ENCODE assay signal across 19 cellular contexts in the genomic region with DNA sequence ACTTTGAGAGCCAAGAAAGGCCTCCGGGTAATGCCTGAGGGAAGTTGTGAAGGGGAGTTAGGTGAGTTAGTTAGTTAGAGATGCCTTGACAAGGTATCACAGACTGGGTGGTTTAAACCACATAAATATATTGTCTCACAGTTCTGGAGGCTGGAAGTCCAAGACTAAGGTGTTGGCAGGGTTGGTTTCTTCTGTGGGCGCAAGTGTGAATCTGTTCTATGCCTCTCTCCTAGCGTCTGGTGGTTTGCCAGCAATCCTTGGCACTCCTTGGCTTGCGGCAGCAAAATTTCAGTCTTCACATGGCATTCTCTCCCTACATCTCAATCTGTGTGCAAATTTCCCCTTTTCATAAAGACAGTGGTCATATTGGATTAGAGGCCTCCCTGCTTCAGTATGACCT.
"Had no signal": no experiment of that assay in that cellular context is flagged by ENCODE, and none has a peak within 500 bp of the region (broad histone marks: within the 10 kb centered on the region; RNA-seq: fewer than 3 reads in every experiment).

No MANE protein-coding gene starts in this region.

- H3K4me3 Mint-ChIP-seq: nephron progenitor cell; stimulated activated naive B cell treated with anti-CD40 and anti-IgM and Interleukin-4, amounts not matched to agents 10 μg/mL and 1 μg/mL and 100 μg/mL, for 72 hours; stimulated activated naive CD8-positive, alpha-beta T cell treated with anti-CD3 and anti-CD28 coated beads, Interleukin-15, amount 100 ng/mL, for 72 hours; type B pancreatic cell had no signal

- ATAC-seq: gastroesophageal sphincter; left colon; left ventricle myocardium superior; naive thymus-derived CD4-positive, alpha-beta T cell; stimulated activated naive B cell treated with anti-CD40 and anti-IgM and Interleukin-4, amounts not matched to agents 10 μg/mL and 1 μg/mL and 100 μg/mL, for 72 hours; stimulated activated naive CD8-positive, alpha-beta T cell treated with anti-CD3 and anti-CD28 coated beads, Interleukin-15, amount 100 ng/mL, for 72 hours had no signal

- H3K9me3 Mint-ChIP-seq: stimulated activated naive CD8-positive, alpha-beta T cell treated with anti-CD3 and anti-CD28 coated beads, Interleukin-15, amount 100 ng/mL, for 72 hours had no signal

- DNase-seq: cortex of kidney; effector memory CD4-positive, alpha-beta T cell; esophagus squamous epithelium; foreskin fibroblast; glutamatergic neuron; left colon; left ventricle myocardium superior; mesenchymal stem cell; naive thymus-derived CD4-positive, alpha-beta T cell; nephron progenitor cell; sigmoid colon; stimulated activated CD4-positive, alpha-beta T cell treated with anti-CD3 and anti-CD28 coated beads, Interleukin-2, amount 100 ng/mL, for 24 hours; stimulated activated CD4-positive, alpha-beta T cell treated with anti-CD3 and anti-CD28 coated beads, Interleukin-4, amount 100 ng/mL, for 4 hours; stimulated activated naive B cell treated with anti-CD40 and anti-IgM and Interleukin-4, amounts not matched to agents 10 μg/mL and 1 μg/mL and 100 μg/mL, for 72 hours; stimulated activated naive CD8-positive, alpha-beta T cell treated with anti-CD3 and anti-CD28 coated beads, Interleukin-15, amount 100 ng/mL, for 72 hours; substantia nigra; thyroid gland had no signal

- H3K36me3 Mint-ChIP-seq: type B pancreatic cell had no signal

- H3K4me1 Mint-ChIP-seq: nephron progenitor cell; stimulated activated naive B cell treated with anti-CD40 and anti-IgM and Interleukin-4, amounts not matched to agents 10 μg/mL and 1 μg/mL and 100 μg/mL, for 72 hours; stimulated activated naive CD8-positive, alpha-beta T cell treated with anti-CD3 and anti-CD28 coated beads, Interleukin-15, amount 100 ng/mL, for 72 hours had no signal

- H3K27ac Mint-ChIP-seq: nephron progenitor cell; stimulated activated naive B cell treated with anti-CD40 and anti-IgM and Interleukin-4, amounts not matched to agents 10 μg/mL and 1 μg/mL and 100 μg/mL, for 72 hours; stimulated activated naive CD8-positive, alpha-beta T cell treated with anti-CD3 and anti-CD28 coated beads, Interleukin-15, amount 100 ng/mL, for 72 hours; type B pancreatic cell had no signal

- H3K27me3 Mint-ChIP-seq: naive thymus-derived CD4-positive, alpha-beta T cell; stimulated activated naive CD8-positive, alpha-beta T cell treated with anti-CD3 and anti-CD28 coated beads, Interleukin-15, amount 100 ng/mL, for 72 hours; type B pancreatic cell had no signal
